8 cellular contexts compared by ENCODE assay signal in the genomic region with DNA sequence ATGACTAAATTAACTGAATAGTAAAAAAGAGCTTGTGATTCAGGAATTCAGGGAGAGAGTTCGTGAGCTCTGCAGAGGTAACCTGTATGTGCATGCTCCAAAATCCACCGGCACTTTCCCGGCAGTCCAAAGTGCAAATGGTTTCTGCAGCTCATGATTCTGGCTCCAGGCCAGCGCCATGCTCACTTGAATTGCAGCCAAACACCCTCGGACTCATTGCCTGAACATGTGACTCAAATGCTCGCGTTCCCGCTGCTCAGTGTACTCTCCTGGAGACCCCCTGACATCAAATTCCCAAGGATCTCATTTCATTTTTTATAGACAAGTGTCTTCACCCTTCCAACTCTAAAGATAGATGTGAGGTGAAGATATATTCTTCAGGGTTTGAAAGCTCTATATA. TPM values are rescaled to one million over a fixed set of nuclear protein-coding genes. Genes with fewer than 3 reads are reported as not detected.
DNase-seq lines count a peak whose midpoint lies in the region; ATAC-seq and TF ChIP-seq lines count a peak whose summit lies in the region.

No MANE protein-coding gene starts in this region.

- no peak overlapping the region for H4K12ac ChIP-seq in trophoblast cell (ENCODE audit: low read depth, low read length)

- H3K27me3 ChIP-seq in esophagus muscularis mucosa (no peaks in the 10 kb centered on the region), trophoblast cell (ENCODE audit: insufficient read depth, low read length) (no peaks in the 10 kb centered on the region)

- no peak overlapping the region for H3K4me2 ChIP-seq in trophoblast cell (ENCODE audit: low read length)

- H3K79me1 ChIP-seq in trophoblast cell (ENCODE audit: low read length), result peaks cover 2% of the 10 kb centered on the region

- no peak overlapping the region for H3K4me3 ChIP-seq in esophagus muscularis mucosa
- no peak overlapping the region for H3K4me3 ChIP-seq in trophoblast cell (ENCODE audit: low read depth, low read length)

- TF ChIP-seq EP300 in esophagus muscularis mucosa (IDR thresholded peaks at IDR 0.05), result no peak

- WGBS in esophagus muscularis mucosa, result 26% methylated on average over 8 of the region's 8 CpGs
- WGBS in trophoblast cell (ENCODE audit: extremely low coverage, insufficient coverage, insufficient read length), result no CpG with 5 or more reads among the region's 8 CpGs

- no peaks in the 10 kb centered on the region for H3K79me2 ChIP-seq in trophoblast cell (ENCODE audit: control insufficient read depth, insufficient read depth, low read length, poor library complexity)

- no peaks in the 10 kb centered on the region for H3K36me3 ChIP-seq in esophagus muscularis mucosa
- H3K36me3 ChIP-seq in trophoblast cell (ENCODE audit: control insufficient read depth in 1 of 2, insufficient read depth in 2 of 2, low read length in 2 of 2), result no peaks in the 10 kb centered on the region

- no peak for TF ChIP-seq POLR2A in esophagus muscularis mucosa (IDR thresholded peaks at IDR 0.05; ENCODE audit: low read depth)

- H3K36me3 Mint-ChIP-seq in natural killer cell, result no peaks in the 10 kb centered on the region

- peaks cover 2 to 25% of the 10 kb centered on the region in 2 donors for H3K27me3 Mint-ChIP-seq in natural killer cell (ENCODE audit: low read depth in 2 of 2)

- H3K23ac ChIP-seq in trophoblast cell (ENCODE audit: low read length), result no peak overlapping the region

- no peak overlapping the region for H3K4ac ChIP-seq in trophoblast cell (ENCODE audit: low read depth, low read length)

- H3K9me3 ChIP-seq in esophagus muscularis mucosa (no peaks in the 10 kb centered on the region), trophoblast cell (ENCODE audit: insufficient read depth, low read depth, low read length) (no peaks in the 10 kb centered on the region)

- H3K27ac Mint-ChIP-seq in natural killer cell, result no peak overlapping the region

- TF ChIP-seq CTCF in esophagus muscularis mucosa (IDR thresholded peaks at IDR 0.05), result no peak
- no peak for TF ChIP-seq CTCF in natural killer cell (IDR thresholded peaks at IDR 0.05)

- no peak overlapping the region for H4K91ac ChIP-seq in trophoblast cell (ENCODE audit: low read depth, low read length)

- H4K8ac ChIP-seq in trophoblast cell (ENCODE audit: low read depth, low read length), result no peak overlapping the region

- H3K9me3 Mint-ChIP-seq in natural killer cell, result no peaks in the 10 kb centered on the region

- ATAC-seq in GM18519 (IDR thresholded peaks at IDR 0.05; ENCODE audit: low FRiP score, unreplicated experiment) (no peak), natural killer cell (no peak)

- no peak overlapping the region for H2AK5ac ChIP-seq in trophoblast cell (ENCODE audit: low read length)

- no peak overlapping the region for H3K4me3 Mint-ChIP-seq in natural killer cell

- H3K4me1 ChIP-seq in esophagus muscularis mucosa (peaks cover 13 to 17% (median 16%) of the 10 kb centered on the region in 4 donors), trophoblast cell (ENCODE audit: control insufficient read depth in 1 of 2, insufficient read depth in 2 of 2, low read length in 2 of 2) (peaks cover 6 to 7% of the 10 kb centered on the region in 2 experiments)

- DNase-seq in EL (peak; percentile 81), NCI-H69 (lab: John Stamatoyannopoulos, UW) (peak; percentile 90), esophagus muscularis mucosa (ENCODE audit: extremely low spot score) (peak; percentile 90), trophoblast cell (no peak), natural killer cell (no peak), activated gamma-delta T cell treated with Interleukin-2 at 50 U/mL for 16 hours (no peak), iPS-NIHi7 (ENCODE audit: extremely low spot score) (no peak)

- peak overlapping the region; percentile 30 for H2BK12ac ChIP-seq in trophoblast cell (ENCODE audit: low read length)

- intact Hi-C loops in esophagus muscularis mucosa (cut with DNase I) (no loop called here), natural killer cell (cut with micrococcal nuclease) (no loop called here)

- H3K27ac ChIP-seq in esophagus muscularis mucosa (replicated peaks in 1 of 4), result no peak overlapping the region
- no peak overlapping the region for H3K27ac ChIP-seq in trophoblast cell (ENCODE audit: low read depth, low read length)

- H3K4me1 Mint-ChIP-seq in natural killer cell, result no peaks in the 10 kb centered on the region

- H2AFZ ChIP-seq in trophoblast cell (ENCODE audit: insufficient read depth, low read length, poor library complexity), result no peak overlapping the region

- no peak overlapping the region for H2BK5ac ChIP-seq in trophoblast cell (ENCODE audit: low read depth, low read length, poor library complexity)

- no peak overlapping the region for H3K18ac ChIP-seq in trophoblast cell (ENCODE audit: low read length)

- H3K9ac ChIP-seq in trophoblast cell (ENCODE audit: low read length), result no peak overlapping the region

- no peak overlapping the region for H3K14ac ChIP-seq in trophoblast cell (ENCODE audit: low read length)

- H2BK120ac ChIP-seq in trophoblast cell (ENCODE audit: insufficient read depth, low read length, poor library complexity), result no peak overlapping the region

RNA-seq across cellular contexts. Expression of gene SH3RF1, which starts 44.1 kb away (rescaled TPM):
- 10 to 100 TPM in 3 of 4 donors, 1 to 10 TPM in 1; 10.0 to 11.8 (median 10.9) TPM for total RNA-seq in esophagus muscularis mucosa
- 13.7 and 14.0 TPM in 2 replicates for polyA plus RNA-seq in trophoblast cell (2013)
- 1 to 10 TPM in 2 of 3 donors, under 1 TPM in 1; 0.54 to 2.4 (median 1.6) TPM for total RNA-seq in natural killer cell

Comparison
In these comparisons a context has a peak if more than half of its experiments do, and no peak if none do; other contexts are left out.
1. DNase-seq: peak in EL (single experiment), NCI-H69 (single experiment) and esophagus muscularis mucosa (single experiment); none in trophoblast cell (0 of 2), natural killer cell (single experiment), activated gamma-delta T cell treated with Interleukin-2 at 50 U/mL for 16 hours (single experiment) and iPS-NIHi7 (single experiment).